Comparison of ENCODE assay signal across 9 cellular contexts in the genomic region with DNA sequence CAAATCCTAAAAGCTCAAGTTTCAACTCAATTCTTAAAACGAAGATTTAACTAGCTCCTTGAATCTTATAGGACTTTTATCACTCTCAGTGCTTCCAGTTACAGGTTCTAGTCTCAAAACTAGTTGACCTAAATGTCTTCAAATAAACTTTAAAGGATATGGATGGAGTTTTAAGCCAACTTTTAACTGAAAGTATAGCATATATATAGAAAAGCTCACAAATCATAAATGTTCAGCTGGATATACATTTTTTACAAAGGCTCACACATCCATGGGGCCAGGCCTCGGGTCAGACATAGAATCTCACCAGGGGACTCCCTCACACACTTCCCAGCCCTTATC. TPM values are rescaled to one million over a fixed set of nuclear protein-coding genes. Genes with fewer than 3 reads are reported as not detected.
DNase-seq lines count a peak whose midpoint lies in the region; ATAC-seq, FAIRE-seq and TF ChIP-seq lines count a peak whose summit lies in the region.
"Had no signal": no experiment of that assay in that cellular context is flagged by ENCODE, and none has a peak within 500 bp of the region (broad histone marks: within the 10 kb centered on the region; RNA-seq: fewer than 3 reads in every experiment).

No MANE protein-coding gene starts in this region.

- H3K9me3 Mint-ChIP-seq in H9 = peaks cover 21 to 25% of the 10 kb centered on the region in 2 experiments
- H3K9me3 Mint-ChIP-seq in T-cell = peaks cover 13 to 18% (median 15%) of the 10 kb centered on the region in 3 donors

- no peak overlapping the region for H2BK15ac ChIP-seq in H9 (ENCODE audit: low read depth, low read length)

- H3K36me3 ChIP-seq in endothelial cell of umbilical vein (ENCODE audit: control insufficient read depth in 2 of 2, extremely low read depth in 1 of 2, insufficient read depth in 2 of 2, low read length in 2 of 2) (no peaks in the 10 kb centered on the region), psoas muscle (ENCODE audit: insufficient read depth in 1 of 2, low read depth in 1 of 2) (no peaks in the 10 kb centered on the region)
- H3K36me3 ChIP-seq: MG63 had no signal

- ATAC-seq in T-cell (replicated peaks in 1 of 4) (no peak), psoas muscle (no peak), GM18858 (IDR thresholded peaks at IDR 0.05; ENCODE audit: unreplicated experiment) (no peak)

- CTCF ChIA-PET in T-cell (lab: Charles Lee) = interaction anchor here (0.5 to 2.8 kb wide), 22 partner anchors 10 to 1595 kb away, joined by 3 to 44 read pairs (median 4); a partner anchor contains a TSS
- CTCF ChIA-PET in endothelial cell of umbilical vein (lab: Charles Lee) = interaction anchor here (0.6 to 3.4 kb wide), 59 partner anchors 9 to 1376 kb away, joined by 3 to 46 read pairs (median 5); a partner anchor contains a TSS

- H4K20me1 ChIP-seq in H9 (ENCODE audit: control insufficient read depth, insufficient read depth, insufficient read length) (no peaks in the 10 kb centered on the region), endothelial cell of umbilical vein (replicated peaks; ENCODE audit: control insufficient read depth, extremely low read depth, insufficient read depth, low read length) (no peaks in the 10 kb centered on the region)

- H3K27me3 Mint-ChIP-seq in H9 (ENCODE audit: low read depth) (peaks cover 39% of the 10 kb centered on the region), T-cell (peaks cover 52 to 57% of the 10 kb centered on the region in 2 donors)

- TF ChIP-seq CTCF in H9 (conservative IDR thresholded peaks at IDR 0.05) = peak; percentile 25; the same call in 2 of the 3 replicates
- no peak for TF ChIP-seq CTCF in endothelial cell of umbilical vein (IDR thresholded peaks at IDR 0.05; ENCODE audit: extremely low read depth in 1 of 2, insufficient read depth in 1 of 2, low read depth in 1 of 2, low read length in 2 of 2)
- no peak for TF ChIP-seq CTCF in psoas muscle (IDR thresholded peaks at IDR 0.05)

- H2BK12ac ChIP-seq in H9 (ENCODE audit: insufficient read length, low read depth, low read length) = no peak overlapping the region

- H3K79me1 ChIP-seq in H9 (ENCODE audit: insufficient read depth, low read depth, low read length, poor library complexity, severe bottlenecking) = no peaks in the 10 kb centered on the region

- H3T11ph ChIP-seq in H9 (ENCODE audit: low read length) = no peak overlapping the region

- POLR2A ChIA-PET in T-cell (lab: Charles Lee) (interaction anchor here in 1 of 2 donors (0.7 kb wide), 1 partner anchor 212 kb away, joined by 3 read pairs; no protein-coding TSS in a partner anchor), endothelial cell of umbilical vein (lab: Charles Lee) (no interaction called here)

- FAIRE-seq in endothelial cell of umbilical vein (lab: Jason Lieb, UNC) = no peak

- H4K5ac ChIP-seq in H9 (ENCODE audit: insufficient read length, low read depth, low read length) = no peak overlapping the region

- no peak overlapping the region for H4K91ac ChIP-seq in H9 (ENCODE audit: insufficient read length, low read depth, low read length)

- no TSS peak for BruUV-seq in endothelial cell of umbilical vein (replicated peaks; lab: Mats Ljungman, UMichigan)

- H3K9ac ChIP-seq in H9 (ENCODE audit: extremely low read depth, insufficient read length, low read length) (no peak overlapping the region), endothelial cell of umbilical vein (replicated peaks; ENCODE audit: extremely low read depth, insufficient read depth, low read length) (no peak overlapping the region)

- H3K4me1 Mint-ChIP-seq in H9 = peaks cover 35 to 40% of the 10 kb centered on the region in 2 experiments
- peaks cover 7 to 8% (median 7%) of the 10 kb centered on the region in 3 donors for H3K4me1 Mint-ChIP-seq in T-cell

- no peak overlapping the region for H3K56ac ChIP-seq in H9 (ENCODE audit: insufficient read length, low read depth, low read length)

- H3K79me2 ChIP-seq in H9 (ENCODE audit: insufficient read depth, low read length) (no peaks in the 10 kb centered on the region), endothelial cell of umbilical vein (ENCODE audit: control insufficient read depth, insufficient read depth, low read length) (no peaks in the 10 kb centered on the region)

- no peak overlapping the region for H2BK20ac ChIP-seq in H9 (ENCODE audit: low read depth, low read length, poor library complexity, severe bottlenecking)

- no peak overlapping the region for H3K23ac ChIP-seq in H9 (ENCODE audit: insufficient read length, low read depth, low read length)

- no peak overlapping the region for H3K27ac ChIP-seq in H9 (ENCODE audit: insufficient read length, low read depth, low read length)
- no peak overlapping the region for H3K27ac ChIP-seq in endothelial cell of umbilical vein (ENCODE audit: insufficient read depth, low read depth, low read length)
- peak overlapping the region; percentile 69 for H3K27ac ChIP-seq in psoas muscle

- no peak overlapping the region for H2AK5ac ChIP-seq in H9 (ENCODE audit: insufficient read length, low read length)

- no peak overlapping the region for H3K14ac ChIP-seq in H9 (ENCODE audit: insufficient read depth, low read length)

- H3K18ac ChIP-seq in H9 (ENCODE audit: insufficient read length, low read depth, low read length) = no peak overlapping the region

- H2AFZ ChIP-seq in H9 (ENCODE audit: low read length) (no peak overlapping the region), endothelial cell of umbilical vein (ENCODE audit: low read depth, low read length) (no peak overlapping the region)

- DNase-seq in H9 = no peak
- no peak for DNase-seq in T-cell
- DNase-seq in endothelial cell of umbilical vein (ENCODE audit: low read depth, low spot score) = no peak
- no peak for DNase-seq in psoas muscle
- no peak for DNase-seq in dermis blood vessel endothelial cell
- DNase-seq in stimulated activated CD4-positive, alpha-beta T cell treated with anti-CD3 and anti-CD28 coated beads, Interleukin-12 subunit alpha, Interleukin-12 subunit beta, amount 100 ng/mL, for 4 hours = no peak

- peak overlapping the region; percentile 90 for H3K4me2 ChIP-seq in H9 (ENCODE audit: insufficient read depth, insufficient read length, low read length)
- peak overlapping the region; percentile 94 for H3K4me2 ChIP-seq in endothelial cell of umbilical vein (ENCODE audit: insufficient read depth, low read length)

- H2BK5ac ChIP-seq in H9 (ENCODE audit: insufficient read length, low read length) = no peak overlapping the region

- H3K9me1 ChIP-seq in endothelial cell of umbilical vein (replicated peaks; ENCODE audit: control insufficient read depth, extremely low read depth, insufficient read depth, low read length) = no peaks in the 10 kb centered on the region

- peaks cover 11% of the 10 kb centered on the region for H3K23me2 ChIP-seq in H9 (ENCODE audit: insufficient read length, low read depth, low read length, poor library complexity, severe bottlenecking)

- TF ChIP-seq POLR2A in endothelial cell of umbilical vein (IDR thresholded peaks at IDR 0.05; ENCODE audit: low read depth, low read length) = no peak

- intact Hi-C loops in endothelial cell of umbilical vein (cut with micrococcal nuclease) (loop anchor here (5.0 kb wide), 1 partner anchor 1374 kb away; no protein-coding TSS in a partner anchor), psoas muscle (cut with DNase I) (loop anchor here in 1 of 2 donors (5.0 kb wide), 1 partner anchor 154 kb away; no protein-coding TSS in a partner anchor)

- dilution Hi-C loops in endothelial cell of umbilical vein (cut with MboI; ENCODE audit: extremely low pct_ligation_motif_present, low sequenced_read_pairs) = no loop called here

- no peak overlapping the region for H3K27ac Mint-ChIP-seq in H9
- H3K27ac Mint-ChIP-seq in T-cell = no peak overlapping the region
- H3K27ac Mint-ChIP-seq: stimulated activated naive B cell treated with anti-CD40 and anti-IgM and Interleukin-4, amounts not matched to agents 10 μg/mL and 1 μg/mL and 100 μg/mL, for 72 hours had no signal

- H3K27me3 ChIP-seq in H9 (ENCODE audit: insufficient read depth, low read length) (no peaks in the 10 kb centered on the region), endothelial cell of umbilical vein (ENCODE audit: control insufficient read depth in 2 of 2, insufficient read depth in 2 of 2, low read length in 2 of 2) (peaks cover 13 to 23% of the 10 kb centered on the region in 2 experiments), psoas muscle (ENCODE audit: insufficient read depth in 3 of 3, low read length in 2 of 3) (peaks cover 0 to 2% (median 0%) of the 10 kb centered on the region in 3 donors)
- H3K27me3 ChIP-seq: MG63 had no signal

- no CpG with 5 or more reads among the region's 2 CpGs for WGBS in H9 (ENCODE audit: extremely low coverage, insufficient read length, low lambda C conversion rate)
- 18 to 29% (median 27%) methylated on average over 2 of the region's 2 CpGs for WGBS in psoas muscle, 3 donors

- H3K4ac ChIP-seq in H9 (ENCODE audit: low read depth, low read length) = no peak overlapping the region

- H3K4me3 Mint-ChIP-seq in H9 (peak overlapping the region; percentile 67 to 78; a peak in 4 of 5 replicates), T-cell (peak overlapping the region; percentile 62 to 80 (median 64))

- H3K36me3 Mint-ChIP-seq in H9 (ENCODE audit: insufficient read depth in 1 of 3, low read depth in 3 of 3) = peaks cover 9 to 21% (median 16%) of the 10 kb centered on the region in 3 experiments
- H3K36me3 Mint-ChIP-seq in T-cell = peaks cover 3% of the 10 kb centered on the region

- H3K9me3 ChIP-seq in H9 (ENCODE audit: control insufficient read depth, low read depth, low read length) = no peaks in the 10 kb centered on the region
- H3K9me3 ChIP-seq in endothelial cell of umbilical vein (replicated peaks; ENCODE audit: control insufficient read depth, insufficient read depth, low read length) = no peaks in the 10 kb centered on the region
- no peaks in the 10 kb centered on the region for H3K9me3 ChIP-seq in psoas muscle

- H3K4me3 ChIP-seq in endothelial cell of umbilical vein (replicated peaks in 1 of 3; ENCODE audit: insufficient read depth in 1 of 3, low read depth in 1 of 3, low read length in 3 of 3) (peak overlapping the region in 1 of 3 experiments; percentile 57), psoas muscle (peak overlapping the region; percentile 71)

- H4K8ac ChIP-seq in H9 (replicated peaks; ENCODE audit: insufficient read length, low read depth, low read length) = no peak overlapping the region

- no peak overlapping the region for H2BK120ac ChIP-seq in H9 (ENCODE audit: low read depth, low read length, poor library complexity, severe bottlenecking)

- H3K4me1 ChIP-seq in H9 (ENCODE audit: insufficient read depth, low read length) (peaks cover 5% of the 10 kb centered on the region; the same call in 1 of the 2 replicates), endothelial cell of umbilical vein (ENCODE audit: control insufficient read depth, extremely low read depth, insufficient read depth, low read length) (peaks cover 7% of the 10 kb centered on the region), psoas muscle (no peaks in the 10 kb centered on the region)

RNA-seq across cellular contexts. Expression of a gene that starts 47.1 kb away (rescaled TPM):
- 50.9 and 51.9 TPM in 2 replicates for total RNA-seq in H9 (2021)
- total RNA-seq in T-cell = 10 to 100 TPM; 68.0 to 85.8 (median 83.7) TPM
- total RNA-seq in endothelial cell of umbilical vein = 121 and 155 TPM in 2 replicates
- polyA plus RNA-seq in endothelial cell of umbilical vein = 86.2 and 94.9 TPM in 2 replicates
- 46.3 and 47.1 TPM in 2 replicates for polyA plus RNA-seq in endothelial cell of umbilical vein (2011; cell fraction: cytosol; rRNA removed)
- 410 and 455 TPM in 2 replicates for polyA plus RNA-seq in endothelial cell of umbilical vein (2011; cell fraction: nucleus; rRNA removed)
- polyA plus RNA-seq in endothelial cell of umbilical vein (2012) = 95.2 and 98.3 TPM in 2 replicates
- 282 and 302 TPM in 2 replicates for polyA minus RNA-seq in endothelial cell of umbilical vein
- 8.1 TPM for polyA minus RNA-seq in endothelial cell of umbilical vein (2011; cell fraction: cytosol; rRNA and poly(A)+ RNA removed)
- 1,065 and 1,131 TPM in 2 replicates for polyA minus RNA-seq in endothelial cell of umbilical vein (2011; cell fraction: nucleus; rRNA and poly(A)+ RNA removed)
- 10 to 100 TPM; 44.1 to 53.6 (median 52.7) TPM for total RNA-seq in psoas muscle
- polyA plus RNA-seq in psoas muscle = 10 to 100 TPM; 21.6 to 46.8 (median 22.3) TPM
- total RNA-seq in dermis blood vessel endothelial cell = 278 and 307 TPM in 2 replicates
